8 cellular contexts compared by ENCODE assay signal in the genomic region with DNA sequence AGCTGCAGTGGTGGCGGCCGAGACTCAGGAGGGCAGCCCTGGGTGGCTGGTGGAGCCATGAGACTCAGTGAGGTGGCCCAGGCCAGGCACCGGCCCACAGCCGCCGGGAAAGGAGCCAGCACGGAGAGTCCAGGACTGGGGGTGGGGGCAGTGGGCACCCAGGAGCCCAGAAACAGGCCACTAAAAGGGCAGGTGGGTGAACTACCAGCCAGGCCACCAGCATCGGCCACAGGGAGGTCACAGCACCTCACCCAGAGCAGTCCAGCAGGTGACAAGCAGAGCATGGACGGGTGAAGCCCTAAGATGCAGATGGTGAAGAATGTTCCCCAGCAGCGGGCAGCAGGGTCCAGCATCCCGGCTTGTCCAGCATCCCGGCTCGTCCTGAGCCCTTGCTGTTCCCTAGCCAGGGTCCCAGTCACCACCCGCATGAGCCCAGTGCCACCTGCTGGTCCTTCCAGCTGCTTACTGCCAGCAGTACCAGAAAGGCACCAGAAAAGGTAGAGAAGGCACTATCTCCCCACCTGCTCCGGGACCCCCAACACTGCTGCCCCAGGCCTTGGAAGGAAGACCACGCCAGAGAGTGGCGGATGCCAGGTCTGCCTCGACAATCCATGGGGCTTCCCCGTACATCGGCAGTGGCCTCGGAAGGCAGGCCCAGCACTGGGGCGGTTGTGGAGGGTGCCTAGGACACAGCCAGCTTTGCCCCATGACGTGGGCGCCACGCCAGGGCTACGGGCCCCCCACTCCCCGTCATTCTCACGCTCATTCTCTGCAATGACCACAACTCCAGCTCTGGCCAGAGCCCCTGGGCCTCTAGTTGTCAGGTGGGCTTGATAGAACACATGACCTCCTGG. TPM values are rescaled to one million over a fixed set of nuclear protein-coding genes. Genes with fewer than 3 reads are reported as not detected.
DNase-seq lines count a peak whose midpoint lies in the region; TF ChIP-seq lines count a peak whose summit lies in the region.

No MANE protein-coding gene starts in this region.

- TF ChIP-seq CTCF in VCaP (conservative IDR thresholded peaks at IDR 0.05): peak; percentile 92

- H3K27ac ChIP-seq in VCaP: peak overlapping the region; percentile 91

- DNase-seq in NCI-H2081 (lab: John Stamatoyannopoulos, UW) (peak; percentile 60 to 69), NCI-H2081 treated with DMSO at 0.1 percent for 48 hours (lab: John Stamatoyannopoulos, UW) (no peak), MV-4-11 (lab: John Stamatoyannopoulos, UW) (peak; percentile 31), cerebellum (ENCODE audit: low spot score) (peak; percentile 37), kidney glomerular epithelial cell (lab: John Stamatoyannopoulos, UW) (peak; percentile 46), NCI-H187 (lab: John Stamatoyannopoulos, UW) (no peak)
- DNase-seq in stimulated activated CD4-positive, alpha-beta T cell treated with anti-CD3 and anti-CD28 coated beads, Interleukin-4, amount 100 ng/mL, for 1 hour: peak; percentile 58

RNA-seq across cellular contexts. Expression of gene CENPX, which starts 1.6 kb away (rescaled TPM):
- 22.1 TPM for total RNA-seq in cerebellum

RNA-seq across cellular contexts. Expression of gene LRRC45, which starts 2.0 kb away (rescaled TPM):
- 12.9 TPM for total RNA-seq in cerebellum

RNA-seq across cellular contexts. Expression of gene RAC3, which starts 10.4 kb away (rescaled TPM):
- total RNA-seq in cerebellum: 37.7 TPM

RNA-seq across cellular contexts. Expression of gene DCXR, which starts 16.4 kb away (rescaled TPM):
- total RNA-seq in cerebellum: 21.8 TPM

RNA-seq across cellular contexts. Expression of gene RFNG, which starts 30.5 kb away (rescaled TPM):
- 17.2 TPM for total RNA-seq in cerebellum

Comparison
In these comparisons a context has a peak if more than half of its experiments do, and no peak if none do; other contexts are left out.
1. DNase-seq: peak in NCI-H2081 (2 of 2), MV-4-11 (single experiment), cerebellum (single experiment), kidney glomerular epithelial cell (single experiment) and stimulated activated CD4-positive, alpha-beta T cell treated with anti-CD3 and anti-CD28 coated beads, Interleukin-4, amount 100 ng/mL, for 1 hour (single experiment); none in NCI-H2081 treated with DMSO at 0.1 percent for 48 hours (single experiment) and NCI-H187 (0 of 2).